Comparison of ENCODE assay signal across 11 cellular contexts in genomic region chr12:12384601-12385321, GRCh38.
A peak's percentile ranks its signal among the peaks of the same experiment; 100 is the strongest.
DNase-seq lines count a peak whose midpoint lies in the region; ATAC-seq lines count a peak whose summit lies in the region.
"Had no signal": no experiment of that assay in that cellular context is flagged by ENCODE, and none has a peak within 500 bp of the region (broad histone marks: within the 10 kb centered on the region; RNA-seq: fewer than 3 reads in every experiment).

No MANE protein-coding gene starts in this region.

- DNase-seq in activated naive CD4-positive, alpha-beta T cell treated with Interleukin-2 at 50 U/mL for 16 hours = peak; percentile 34
- no peak for DNase-seq in activated naive CD4-positive, alpha-beta T cell (lab: John Stamatoyannopoulos, UW)
- peak; percentile 82 for DNase-seq in activated naive CD4-positive, alpha-beta T cell treated with anti-CD3 and anti-CD28 coated beads, Interleukin-2, amount 10 ng/mL, durations not matched to agents 7 days and 5 days
- peak; percentile 57 for DNase-seq in medulla oblongata (ENCODE audit: extremely low spot score)
- DNase-seq in superior temporal gyrus (ENCODE audit: extremely low spot score) = peak; percentile 64
- DNase-seq in NCI-H524 (lab: John Stamatoyannopoulos, UW) = no peak
- DNase-seq in NCI-H187 treated with DMSO at 0.1 percent for 48 hours (lab: John Stamatoyannopoulos, UW) = no peak
- DNase-seq: kidney, NCI-H345 had no signal

- H3K4me1 Mint-ChIP-seq in activated naive CD4-positive, alpha-beta T cell treated with anti-CD3 and anti-CD28 coated beads, Interleukin-2, amount 10 ng/mL, durations not matched to agents 7 days and 5 days = peaks cover 63% of the 10 kb centered on the region

- H3K36me3 Mint-ChIP-seq in activated naive CD4-positive, alpha-beta T cell treated with anti-CD3 and anti-CD28 coated beads, Interleukin-2, amount 10 ng/mL, durations not matched to agents 7 days and 5 days = peaks cover 51% of the 10 kb centered on the region

- CTCF ChIA-PET in activated naive CD4-positive, alpha-beta T cell treated with anti-CD3 and anti-CD28 coated beads, Interleukin-2, amount 10 ng/mL, durations not matched to agents 7 days and 5 days (lab: Charles Lee) = interaction anchor here (0.6 to 2.0 kb wide), 7 partner anchors 10 to 179 kb away, joined by 3 to 9 read pairs (median 4); no protein-coding TSS in a partner anchor

- H3K27me3 Mint-ChIP-seq in activated naive CD4-positive, alpha-beta T cell treated with anti-CD3 and anti-CD28 coated beads, Interleukin-2, amount 10 ng/mL, durations not matched to agents 7 days and 5 days = no peaks in the 10 kb centered on the region
- H3K27me3 Mint-ChIP-seq: activated naive CD4-positive, alpha-beta T cell treated with anti-CD3 and anti-CD28 coated beads, Interleukin-2, amount 50 U/mL, for 24 hours had no signal

- peak overlapping the region; percentile 94 for H3K27ac Mint-ChIP-seq in activated naive CD4-positive, alpha-beta T cell treated with anti-CD3 and anti-CD28 coated beads, Interleukin-2, amount 10 ng/mL, durations not matched to agents 7 days and 5 days

- H3K9me3 Mint-ChIP-seq in activated naive CD4-positive, alpha-beta T cell treated with anti-CD3 and anti-CD28 coated beads, Interleukin-2, amount 10 ng/mL, durations not matched to agents 7 days and 5 days = peaks cover 12% of the 10 kb centered on the region
- H3K9me3 Mint-ChIP-seq: activated naive CD4-positive, alpha-beta T cell treated with anti-CD3 and anti-CD28 coated beads, Interleukin-2, amount 50 U/mL, for 24 hours had no signal

- no peak for ATAC-seq in GM21786 (IDR thresholded peaks at IDR 0.05; ENCODE audit: unreplicated experiment)

- H3K4me3 Mint-ChIP-seq in activated naive CD4-positive, alpha-beta T cell treated with anti-CD3 and anti-CD28 coated beads, Interleukin-2, amount 10 ng/mL, durations not matched to agents 7 days and 5 days = no peak overlapping the region
- H3K4me3 Mint-ChIP-seq: activated naive CD4-positive, alpha-beta T cell treated with anti-CD3 and anti-CD28 coated beads, Interleukin-2, amount 50 U/mL, for 24 hours had no signal

Comparison
In these comparisons a context has a peak if more than half of its experiments do, and no peak if none do; other contexts are left out.
1. DNase-seq: peak in activated naive CD4-positive, alpha-beta T cell treated with Interleukin-2 at 50 U/mL for 16 hours (single experiment), activated naive CD4-positive, alpha-beta T cell treated with anti-CD3 and anti-CD28 coated beads, Interleukin-2, amount 10 ng/mL, durations not matched to agents 7 days and 5 days (single experiment), medulla oblongata (single experiment) and superior temporal gyrus (single experiment); none in activated naive CD4-positive, alpha-beta T cell (0 of 4), NCI-H524 (0 of 2) and NCI-H187 treated with DMSO at 0.1 percent for 48 hours (single experiment).